Comparison of ENCODE assay signal across 8 cellular contexts in the genomic region with DNA sequence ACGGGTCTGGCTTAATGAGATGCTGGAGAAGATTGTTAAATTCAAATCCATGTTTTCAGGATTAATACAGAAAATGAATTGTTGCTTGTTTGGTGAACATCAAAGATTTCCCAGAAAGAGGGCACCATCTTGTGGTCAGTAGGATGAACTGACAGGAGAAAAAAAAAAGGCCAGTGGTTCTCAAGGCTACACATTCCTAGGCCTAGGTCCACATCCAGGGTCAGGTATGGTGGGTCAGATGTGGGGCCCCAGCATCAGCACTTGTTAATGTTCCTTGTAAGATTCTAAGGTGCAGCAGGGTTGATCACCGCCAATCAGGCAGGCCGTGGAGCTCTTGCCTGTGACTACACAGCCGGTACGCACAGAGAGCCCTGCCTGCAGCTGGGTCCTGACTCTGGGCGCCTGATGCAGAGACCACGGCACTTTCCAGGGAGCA. TPM values are rescaled to one million over a fixed set of nuclear protein-coding genes. Genes with fewer than 3 reads are reported as not detected.
DNase-seq lines count a peak whose midpoint lies in the region; ATAC-seq, FAIRE-seq and TF ChIP-seq lines count a peak whose summit lies in the region.

No MANE protein-coding gene starts in this region.

- H3K27me3 ChIP-seq in bronchial epithelial cell (ENCODE audit: control insufficient read depth, insufficient read depth, low read length) (no peaks in the 10 kb centered on the region), HepG2 (ENCODE audit: control insufficient read depth in 1 of 2, insufficient read depth in 2 of 2, low read length in 2 of 2) (no peaks in the 10 kb centered on the region)

- FAIRE-seq in bronchial epithelial cell (lab: Jason Lieb, UNC), result no peak
- FAIRE-seq in HepG2 (lab: Jason Lieb, UNC), result peak; percentile 62

- no peaks in the 10 kb centered on the region for H3K9me3 Mint-ChIP-seq in activated T-helper 17 cell treated with anti-CD3 and anti-CD28 coated beads, Interleukin-2, amount 50 U/mL, for 72 hours

- no peak overlapping the region for H3K4me3 ChIP-seq in bronchial epithelial cell (ENCODE audit: low read depth, low read length)
- no peak overlapping the region for H3K4me3 ChIP-seq in HepG2 (replicated peaks in 1 of 3; ENCODE audit: insufficient read depth in 1 of 3, low read depth in 2 of 3, low read length in 3 of 3)

- H3K9me3 ChIP-seq in HepG2 (ENCODE audit: low read length), result no peaks in the 10 kb centered on the region

- TF ChIP-seq RAD21 in HepG2 (CRISPR knock-in tag; IDR thresholded peaks at IDR 0.05), result 0 out of 2 replicates have a peak, but pooled peaks have one; percentile 25

- TF ChIP-seq EP300 in HepG2 (IDR thresholded peaks at IDR 0.05; ENCODE audit: low read depth in 2 of 2, low read length in 2 of 2) (no peak), HepG2 (CRISPR knock-in tag; IDR thresholded peaks at IDR 0.05; ENCODE audit: borderline replicate concordance) (no peak)

- POLR2A ChIA-PET in HepG2 (lab: Yijun Ruan, JAX), result no interaction called here

- ATAC-seq in Right ventricle myocardium inferior (peak; percentile 39), HepG2 (peak; percentile 79), HG02884 (IDR thresholded peaks at IDR 0.05; ENCODE audit: unreplicated experiment) (no peak)
- ATAC-seq in activated T-helper 17 cell treated with anti-CD3 and anti-CD28 coated beads, Interleukin-2, amount 50 U/mL, for 72 hours (replicated peaks), result no peak

- no peak overlapping the region for H3K9ac ChIP-seq in HepG2 (ENCODE audit: insufficient read depth, low read depth, low read length)

- peaks cover 6% of the 10 kb centered on the region for H3K36me3 Mint-ChIP-seq in activated T-helper 17 cell treated with anti-CD3 and anti-CD28 coated beads, Interleukin-2, amount 50 U/mL, for 72 hours (ENCODE audit: low read depth)

- H3K79me2 ChIP-seq in HepG2 (ENCODE audit: insufficient read depth, low read length), result no peaks in the 10 kb centered on the region

- H3K4me1 ChIP-seq in HepG2 (ENCODE audit: insufficient read depth, low read length), result peaks cover 6% of the 10 kb centered on the region; the same call in 1 of the 2 replicates

- no peaks in the 10 kb centered on the region for H3K27me3 Mint-ChIP-seq in activated T-helper 17 cell treated with anti-CD3 and anti-CD28 coated beads, Interleukin-2, amount 50 U/mL, for 72 hours

- no peak overlapping the region for H3K27ac Mint-ChIP-seq in activated T-helper 17 cell treated with anti-CD3 and anti-CD28 coated beads, Interleukin-2, amount 50 U/mL, for 72 hours

- no peak overlapping the region for H3K27ac ChIP-seq in HepG2 (ENCODE audit: extremely low read length, insufficient read depth, low read length)

- 50% methylated on average over 2 of the region's 7 CpGs for WGBS in HepG2 (ENCODE audit: low lambda C conversion rate)

- no peak overlapping the region for H2AFZ ChIP-seq in HepG2 (ENCODE audit: low read length)

- BruUV-seq in HepG2 (replicated peaks; lab: Mats Ljungman, UMichigan), result no TSS peak

- no peak overlapping the region for H3K4me2 ChIP-seq in HepG2 (ENCODE audit: low read depth, low read length)

- H3K36me3 ChIP-seq in bronchial epithelial cell (ENCODE audit: control insufficient read depth, insufficient read depth, low read length), result no peaks in the 10 kb centered on the region
- peaks cover 2 to 5% of the 10 kb centered on the region in 2 experiments; a peak in 2 of 5 replicates for H3K36me3 ChIP-seq in HepG2 (replicated peaks in 1 of 2; ENCODE audit: control insufficient read depth in 1 of 2, insufficient read depth in 2 of 2, low read length in 2 of 2)

- no peaks in the 10 kb centered on the region for H3K4me1 Mint-ChIP-seq in activated T-helper 17 cell treated with anti-CD3 and anti-CD28 coated beads, Interleukin-2, amount 50 U/mL, for 72 hours

- peak; percentile 72 for TF ChIP-seq CTCF in bronchial epithelial cell (IDR thresholded peaks at IDR 0.05; ENCODE audit: insufficient read depth, low read length, severe bottlenecking)
- peak; percentile 82 for TF ChIP-seq CTCF in HepG2 (CRISPR knock-in tag; IDR thresholded peaks at IDR 0.05)

- no peak overlapping the region for H3K4me3 Mint-ChIP-seq in activated T-helper 17 cell treated with anti-CD3 and anti-CD28 coated beads, Interleukin-2, amount 50 U/mL, for 72 hours

- in situ Hi-C loops in HepG2 (cut with HindIII; ENCODE audit: extremely low pct_ligation_motif_present, low pct_unique_long_range_greater_than_20kb), result loop anchor here (5.0 kb wide), 1 partner anchor 414 kb away; no protein-coding TSS in a partner anchor

- no peak for TF ChIP-seq POLR2A in HepG2 (IDR thresholded peaks at IDR 0.05; ENCODE audit: insufficient read depth in 1 of 2, low read depth in 2 of 2, low read length in 2 of 2)

- intact Hi-C loops in Right ventricle myocardium inferior (cut with DNase I), result loop anchor here (5.0 to 10.0 kb wide), 2 partner anchors 549 to 852 kb away; no protein-coding TSS in a partner anchor
- intact Hi-C loops in cardiac septum (cut with DNase I), result loop anchor here (5.0 to 10.0 kb wide), 2 partner anchors 414 to 552 kb away; no protein-coding TSS in a partner anchor
- intact Hi-C loops in HepG2 (cut with micrococcal nuclease; ENCODE audit: unreplicated experiment), result loop anchor here (1.0 to 10.0 kb wide), 2 partner anchors 413 to 552 kb away; no protein-coding TSS in a partner anchor

- CTCF ChIA-PET in HepG2 (lab: Yijun Ruan, JAX; ENCODE audit: low intra/inter-chr PET ratio, low total read pairs), result interaction anchor here (0.8 to 1.5 kb wide), 2 partner anchors 411 to 413 kb away, joined by 3 to 26 read pairs; no protein-coding TSS in a partner anchor

- no peaks in the 10 kb centered on the region for H4K20me1 ChIP-seq in HepG2 (ENCODE audit: insufficient read depth, low read length)

- no peak for DNase-seq in Right ventricle myocardium inferior (ENCODE audit: missing footprints)
- no peak for DNase-seq in cardiac septum (ENCODE audit: low spot score)
- peak; percentile 29 for DNase-seq in NCI-H2171 (lab: John Stamatoyannopoulos, UW)
- DNase-seq in bronchial epithelial cell (ENCODE audit: low read depth), result peak; percentile 44
- peak; percentile 55 for DNase-seq in HepG2 (ENCODE audit: low spot score)
- DNase-seq in NK-92 (lab: John Stamatoyannopoulos, UW; ENCODE audit: unreplicated experiment), result no peak

TF ChIP-seq in HepG2, 621 proteins besides CTCF, POLR2A, EP300 and RAD21 (continues in another document):
- TF ChIP-seq, protein P1, sequence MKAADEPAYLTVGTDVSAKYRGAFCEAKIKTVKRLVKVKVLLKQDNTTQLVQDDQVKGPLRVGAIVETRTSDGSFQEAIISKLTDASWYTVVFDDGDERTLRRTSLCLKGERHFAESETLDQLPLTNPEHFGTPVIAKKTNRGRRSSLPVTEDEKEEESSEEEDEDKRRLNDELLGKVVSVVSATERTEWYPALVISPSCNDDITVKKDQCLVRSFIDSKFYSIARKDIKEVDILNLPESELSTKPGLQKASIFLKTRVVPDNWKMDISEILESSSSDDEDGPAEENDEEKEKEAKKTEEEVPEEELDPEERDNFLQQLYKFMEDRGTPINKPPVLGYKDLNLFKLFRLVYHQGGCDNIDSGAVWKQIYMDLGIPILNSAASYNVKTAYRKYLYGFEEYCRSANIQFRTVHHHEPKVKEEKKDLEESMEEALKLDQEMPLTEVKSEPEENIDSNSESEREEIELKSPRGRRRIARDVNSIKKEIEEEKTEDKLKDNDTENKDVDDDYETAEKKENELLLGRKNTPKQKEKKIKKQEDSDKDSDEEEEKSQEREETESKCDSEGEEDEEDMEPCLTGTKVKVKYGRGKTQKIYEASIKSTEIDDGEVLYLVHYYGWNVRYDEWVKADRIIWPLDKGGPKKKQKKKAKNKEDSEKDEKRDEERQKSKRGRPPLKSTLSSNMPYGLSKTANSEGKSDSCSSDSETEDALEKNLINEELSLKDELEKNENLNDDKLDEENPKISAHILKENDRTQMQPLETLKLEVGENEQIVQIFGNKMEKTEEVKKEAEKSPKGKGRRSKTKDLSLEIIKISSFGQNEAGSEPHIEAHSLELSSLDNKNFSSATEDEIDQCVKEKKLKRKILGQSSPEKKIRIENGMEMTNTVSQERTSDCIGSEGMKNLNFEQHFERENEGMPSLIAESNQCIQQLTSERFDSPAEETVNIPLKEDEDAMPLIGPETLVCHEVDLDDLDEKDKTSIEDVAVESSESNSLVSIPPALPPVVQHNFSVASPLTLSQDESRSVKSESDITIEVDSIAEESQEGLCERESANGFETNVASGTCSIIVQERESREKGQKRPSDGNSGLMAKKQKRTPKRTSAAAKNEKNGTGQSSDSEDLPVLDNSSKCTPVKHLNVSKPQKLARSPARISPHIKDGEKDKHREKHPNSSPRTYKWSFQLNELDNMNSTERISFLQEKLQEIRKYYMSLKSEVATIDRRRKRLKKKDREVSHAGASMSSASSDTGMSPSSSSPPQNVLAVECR (CRISPR knock-in tag; IDR thresholded peaks at IDR 0.05; ENCODE audit: borderline replicate concordance), result no peak
- TF ChIP-seq HOXA7 (CRISPR knock-in tag; IDR thresholded peaks at IDR 0.05), result no peak

RNA-seq across cellular contexts. Expression of a gene that starts 34.0 kb away (rescaled TPM):
- 32.3 TPM for total RNA-seq in Right ventricle myocardium inferior
- total RNA-seq in cardiac septum, result 32.1 TPM
- 28.7 and 29.3 TPM in 2 replicates for total RNA-seq in bronchial epithelial cell
- total RNA-seq in HepG2 (2016; rRNA removed; fragmentation: Illumina TruSeq; extraction: Trizol), result 16.0 and 16.9 TPM in 2 replicates
- 32.6 and 35.1 TPM in 2 replicates for total RNA-seq in HepG2 (2016; cell fraction: cytosol; rRNA removed; fragmentation: Illumina TruSeq; extraction: Trizol; ENCODE audit: low read depth)
- 15.7 and 15.9 TPM in 2 replicates for total RNA-seq in HepG2 (2016; cell fraction: insoluble cytoplasmic fraction; rRNA removed; fragmentation: Illumina TruSeq; extraction: Trizol)
- 26.2 and 29.7 TPM in 2 replicates for total RNA-seq in HepG2 (2016; cell fraction: membrane; rRNA removed; fragmentation: Illumina TruSeq; extraction: Trizol)
- 14.0 and 14.8 TPM in 2 replicates for total RNA-seq in HepG2 (2016; cell fraction: nucleus; rRNA removed; fragmentation: Illumina TruSeq; extraction: Trizol)
- polyA plus RNA-seq in HepG2 (2011; rRNA removed), result 21.3 and 22.5 TPM in 2 replicates
- 14.1 and 14.6 TPM in 2 replicates for polyA plus RNA-seq in HepG2 (2011; cell fraction: cytosol; rRNA removed)
- polyA plus RNA-seq in HepG2 (2011; cell fraction: nucleus; rRNA removed), result 17.2 and 17.5 TPM in 2 replicates
- 16.0 and 18.2 TPM in 2 replicates for polyA plus RNA-seq in HepG2 (2012)
- 0.35 and 0.42 TPM in 2 replicates for polyA plus RNA-seq in HepG2 (2016; cell fraction: cytosol; fragmentation: Illumina TruSeq; extraction: Trizol; ENCODE audit: low read depth)
- polyA plus RNA-seq in HepG2 (2016; cell fraction: insoluble cytoplasmic fraction; fragmentation: Illumina TruSeq; extraction: Trizol; ENCODE audit: low read depth), result 11.8 and 12.6 TPM in 2 replicates
- 1.3 and 1.4 TPM in 2 replicates for polyA plus RNA-seq in HepG2 (2016; cell fraction: membrane; fragmentation: Illumina TruSeq; extraction: Trizol; ENCODE audit: low read depth)
- 10.9 and 12.0 TPM in 2 replicates for polyA plus RNA-seq in HepG2 (2016; cell fraction: nucleus; fragmentation: Illumina TruSeq; extraction: Trizol; ENCODE audit: insufficient read depth, low read depth)
- polyA minus RNA-seq in HepG2 (2011; rRNA and poly(A)+ RNA removed; ENCODE audit: low replicate concordance), result 76.4 and 181 TPM in 2 replicates
- polyA minus RNA-seq in HepG2 (2011; cell fraction: cytosol; rRNA and poly(A)+ RNA removed), result 34.7 and 39.1 TPM in 2 replicates
- polyA minus RNA-seq in HepG2 (2011; cell fraction: nucleus; rRNA and poly(A)+ RNA removed), result 43.9 and 53.5 TPM in 2 replicates
- total RNA-seq in activated T-helper 17 cell treated with anti-CD3 and anti-CD28 coated beads, Interleukin-2, amount 50 U/mL, for 72 hours, result 10 to 100 TPM; 10.4 to 21.3 TPM

Comparison
In these comparisons a context has a peak if more than half of its experiments do, and no peak if none do; other contexts are left out.
1. ATAC-seq: peak in Right ventricle myocardium inferior (single experiment) and HepG2 (single experiment); none in HG02884 (single experiment) and activated T-helper 17 cell treated with anti-CD3 and anti-CD28 coated beads, Interleukin-2, amount 50 U/mL, for 72 hours (single experiment).
2. DNase-seq: peak in NCI-H2171 (single experiment), bronchial epithelial cell (single experiment) and HepG2 (single experiment); none in Right ventricle myocardium inferior (single experiment), cardiac septum (single experiment) and NK-92 (single experiment).